22 cellular contexts compared by ENCODE assay signal in the genomic region with DNA sequence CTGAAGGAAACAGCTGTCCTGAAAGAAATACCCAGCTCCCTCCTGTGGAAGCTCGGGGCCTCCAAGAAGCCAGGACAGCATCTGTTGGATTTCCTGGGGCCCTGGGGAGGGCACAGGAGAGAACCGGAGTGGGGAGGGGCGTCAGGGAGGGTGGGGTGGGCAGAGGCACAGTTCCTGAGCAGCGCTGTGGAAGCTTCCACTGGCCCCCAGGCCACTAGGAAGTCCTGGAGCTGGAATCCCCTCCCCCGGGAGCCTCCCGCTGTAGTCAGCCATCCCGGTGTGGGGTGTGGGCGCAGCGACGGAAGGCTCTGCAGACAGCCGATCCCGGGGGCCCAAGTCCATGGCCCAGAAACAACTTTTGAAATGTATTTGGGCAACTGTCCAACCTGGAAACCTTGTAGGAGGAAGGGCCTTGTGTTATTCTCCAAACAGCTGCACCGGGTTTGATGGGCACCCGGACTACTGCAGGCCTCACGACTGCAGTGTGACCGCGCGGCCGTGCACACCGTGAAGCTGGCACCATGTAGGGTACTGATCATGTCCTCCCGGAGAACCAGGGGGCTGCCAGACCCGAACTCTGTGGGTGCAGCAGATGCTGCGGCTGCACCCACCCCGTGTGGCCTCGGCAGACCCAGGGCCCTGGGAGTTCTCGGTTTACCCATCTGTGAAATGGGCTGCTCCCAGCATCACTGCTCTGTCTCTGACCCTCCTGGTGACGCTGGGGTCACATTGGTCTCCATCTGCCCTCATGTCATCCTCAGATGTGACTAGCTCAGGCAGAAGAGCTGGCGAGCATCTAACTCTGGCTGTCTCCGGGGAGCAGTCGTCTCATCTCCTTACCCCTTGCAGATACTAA.
DNase-seq lines count a peak whose midpoint lies in the region; ATAC-seq, FAIRE-seq and TF ChIP-seq lines count a peak whose summit lies in the region.
"Had no signal": no experiment of that assay in that cellular context is flagged by ENCODE, and none has a peak within 500 bp of the region (broad histone marks: within the 10 kb centered on the region; RNA-seq: fewer than 3 reads in every experiment).

No MANE protein-coding gene starts in this region.

- CTCF ChIA-PET in Panc1 (lab: Charles Lee) = no interaction called here
- CTCF ChIA-PET in HepG2 (lab: Yijun Ruan, JAX; ENCODE audit: low intra/inter-chr PET ratio, low total read pairs) = no interaction called here
- CTCF ChIA-PET in A673 (lab: Charles Lee) = no interaction called here

- POLR2A ChIA-PET in Panc1 (lab: Charles Lee) (no interaction called here), HepG2 (lab: Yijun Ruan, JAX) (no interaction called here), A673 (lab: Charles Lee; ENCODE audit: low non-redundant PET) (no interaction called here)

- DNase-seq in GM20000 (ENCODE audit: low spot score) = peak; percentile 4
- DNase-seq in Panc1 (ENCODE audit: low read depth, low spot score) = no peak
- no peak for DNase-seq in HepG2 (ENCODE audit: low spot score)
- peak; percentile 33 for DNase-seq in small intestine
- no peak for DNase-seq in A673 (ENCODE audit: low spot score)
- no peak for DNase-seq in activated effector memory CD4-positive, alpha-beta T cell treated with anti-CD3 and anti-CD28 coated beads, Interleukin-2, amount 50 U/mL, for 16 hours
- DNase-seq in NCI-H748 treated with DMSO at 0.1 percent for 48 hours (lab: John Stamatoyannopoulos, UW) = no peak
- DNase-seq: activated B cell treated with CpG ODN at 0.5 μM for 24 hours; activated CD4-positive, alpha-beta T cell treated with anti-CD3 and anti-CD28 coated beads, Interleukin-2, amount 50 U/mL, for 48 hours; DND-41; effector CD4-positive, alpha-beta T cell; glutamatergic neuron; GM23248; NCI-H1694; NCI-H2171 treated with DMSO at 0.1 percent for 48 hours; NCI-H510A treated with DMSO at 0.1 percent for 48 hours; nucleus accumbens; SHP77 treated with DMSO at 0.1 percent for 48 hours; trophoblast cell had no signal

- H3K27me3 ChIP-seq in Panc1 (ENCODE audit: control insufficient read depth, insufficient read depth, low read length) (no peaks in the 10 kb centered on the region), HepG2 (ENCODE audit: control insufficient read depth in 1 of 2, insufficient read depth in 2 of 2, low read length in 2 of 2) (peaks cover 3 to 7% of the 10 kb centered on the region in 2 experiments; a peak in 3 of 5 replicates), small intestine (ENCODE audit: control insufficient read depth in 2 of 2, insufficient read depth in 2 of 2, low read length in 2 of 2) (peaks cover 0 to 2% of the 10 kb centered on the region in 2 donors), A673 (replicated peaks; ENCODE audit: insufficient read depth, low read depth, low read length, poor library complexity) (peaks cover 15% of the 10 kb centered on the region)

- no peaks in the 10 kb centered on the region for H4K20me1 ChIP-seq in HepG2 (ENCODE audit: insufficient read depth, low read length)

- H3K79me2 ChIP-seq in HepG2 (ENCODE audit: insufficient read depth, low read length) = no peaks in the 10 kb centered on the region

- H3K27ac ChIP-seq in Panc1 (ENCODE audit: low read length) = no peak overlapping the region
- H3K27ac ChIP-seq in HepG2 (ENCODE audit: extremely low read length, insufficient read depth, low read length) = no peak overlapping the region
- no peak overlapping the region for H3K27ac ChIP-seq in small intestine (ENCODE audit: low read depth in 1 of 2, low read length in 1 of 2)
- H3K27ac ChIP-seq in A673 (ENCODE audit: low read depth, low read length, poor library complexity, severe bottlenecking) = no peak overlapping the region
- H3K27ac ChIP-seq: epithelial cell of prostate, GM23248, HL-60 had no signal

- in situ Hi-C loops in Panc1 (cut with HindIII; ENCODE audit: low pct_unique_long_range_greater_than_20kb, low sequenced_read_pairs) = no loop called here
- in situ Hi-C loops in HepG2 (cut with HindIII; ENCODE audit: extremely low pct_ligation_motif_present, low pct_unique_long_range_greater_than_20kb) = no loop called here

- no peak overlapping the region for H2AFZ ChIP-seq in HepG2 (ENCODE audit: low read length)
- H2AFZ ChIP-seq: GM23248 had no signal

- no peak overlapping the region for H3K9ac ChIP-seq in HepG2 (ENCODE audit: insufficient read depth, low read depth, low read length)
- H3K9ac ChIP-seq: GM23248 had no signal

- no peak for FAIRE-seq in HepG2 (lab: Jason Lieb, UNC)
- FAIRE-seq in small intestine (lab: Jason Lieb, UNC) = no peak

- H3K4me2 ChIP-seq in HepG2 (ENCODE audit: low read depth, low read length) = no peak overlapping the region
- H3K4me2 ChIP-seq: smooth muscle cell had no signal

- ATAC-seq in Panc1 = peak; percentile 38; the same call in 1 of the 2 replicates
- peak; percentile 43 for ATAC-seq in HepG2

- intact Hi-C loops in Panc1 (cut with micrococcal nuclease; ENCODE audit: unreplicated experiment) = no loop called here
- intact Hi-C loops in HepG2 (cut with micrococcal nuclease; ENCODE audit: unreplicated experiment) = no loop called here
- intact Hi-C loops in A673 (cut with micrococcal nuclease; ENCODE audit: unreplicated experiment) = no loop called here

- H3K36me3 ChIP-seq in Panc1 (ENCODE audit: control insufficient read depth, insufficient read depth, low read length) (no peaks in the 10 kb centered on the region), HepG2 (replicated peaks in 1 of 2; ENCODE audit: control insufficient read depth in 1 of 2, insufficient read depth in 2 of 2, low read length in 2 of 2) (no peaks in the 10 kb centered on the region), small intestine (ENCODE audit: control insufficient read depth in 2 of 2, insufficient read depth in 2 of 2, low read length in 2 of 2) (no peaks in the 10 kb centered on the region), A673 (ENCODE audit: insufficient read depth, low read length, poor library complexity, severe bottlenecking) (no peaks in the 10 kb centered on the region)

- TF ChIP-seq CTCF in GM20000 (IDR thresholded peaks at IDR 0.05; ENCODE audit: extremely low read depth, missing control alignments) (no peak), Panc1 (IDR thresholded peaks at IDR 0.05) (no peak), HepG2 (CRISPR knock-in tag; IDR thresholded peaks at IDR 0.05) (no peak), A673 (conservative IDR thresholded peaks at IDR 0.05; ENCODE audit: low read depth, low read length) (no peak)

- H3K4me3 ChIP-seq in Panc1 (ENCODE audit: low read depth in 2 of 2, low read length in 2 of 2) (no peak overlapping the region), HepG2 (replicated peaks in 1 of 3; ENCODE audit: insufficient read depth in 1 of 3, low read depth in 2 of 3, low read length in 3 of 3) (no peak overlapping the region), small intestine (ENCODE audit: low read depth in 1 of 2, low read length in 2 of 2) (no peak overlapping the region), A673 (ENCODE audit: low read depth, low read length, poor library complexity, severe bottlenecking) (no peak overlapping the region)
- H3K4me3 ChIP-seq: GM23248, smooth muscle cell had no signal

- no peak for TF ChIP-seq POLR2A in HepG2 (IDR thresholded peaks at IDR 0.05; ENCODE audit: insufficient read depth in 1 of 2, low read depth in 2 of 2, low read length in 2 of 2)

- H3K9me3 ChIP-seq in Panc1 (ENCODE audit: control insufficient read depth, insufficient read depth, low read depth, low read length) (no peaks in the 10 kb centered on the region), HepG2 (ENCODE audit: low read length) (no peaks in the 10 kb centered on the region), small intestine (ENCODE audit: control insufficient read depth, low read depth) (no peaks in the 10 kb centered on the region), A673 (ENCODE audit: low read depth, low read length, poor library complexity, severe bottlenecking) (no peaks in the 10 kb centered on the region)

- WGBS in HepG2 (ENCODE audit: low lambda C conversion rate) = 4% methylated on average over 5 of the region's 30 CpGs
- WGBS in small intestine, 3 donors = 22 to 36% (median 28%) methylated on average over 27 to 30 of the region's 30 CpGs

- H3K4me1 ChIP-seq in Panc1 (ENCODE audit: control insufficient read depth, insufficient read depth, low read length) (no peaks in the 10 kb centered on the region), HepG2 (ENCODE audit: insufficient read depth, low read length) (no peaks in the 10 kb centered on the region), small intestine (ENCODE audit: control insufficient read depth in 2 of 2, insufficient read depth in 1 of 2, low read depth in 1 of 2, low read length in 1 of 2) (peaks cover 0 to 2% of the 10 kb centered on the region in 2 donors), A673 (ENCODE audit: insufficient read depth, low read length, poor library complexity, severe bottlenecking) (no peaks in the 10 kb centered on the region)

- BruUV-seq in Panc1 (replicated peaks; lab: Mats Ljungman, UMichigan) = no TSS peak
- BruUV-seq in HepG2 (replicated peaks; lab: Mats Ljungman, UMichigan) = no TSS peak
- BruUV-seq in A673 (replicated peaks; lab: Mats Ljungman, UMichigan) = no TSS peak

- TF ChIP-seq RAD21 in HepG2 (CRISPR knock-in tag; IDR thresholded peaks at IDR 0.05) = no peak

- TF ChIP-seq EP300 in HepG2 (IDR thresholded peaks at IDR 0.05; ENCODE audit: low read depth in 2 of 2, low read length in 2 of 2) (no peak), HepG2 (CRISPR knock-in tag; IDR thresholded peaks at IDR 0.05; ENCODE audit: borderline replicate concordance) (no peak)

TF ChIP-seq in HepG2, 621 proteins besides CTCF, POLR2A, EP300 and RAD21 (continues in another document):
- no peak for TF ChIP-seq ZBTB42 (CRISPR knock-in tag; IDR thresholded peaks at IDR 0.05)
- TF ChIP-seq, protein P1, sequence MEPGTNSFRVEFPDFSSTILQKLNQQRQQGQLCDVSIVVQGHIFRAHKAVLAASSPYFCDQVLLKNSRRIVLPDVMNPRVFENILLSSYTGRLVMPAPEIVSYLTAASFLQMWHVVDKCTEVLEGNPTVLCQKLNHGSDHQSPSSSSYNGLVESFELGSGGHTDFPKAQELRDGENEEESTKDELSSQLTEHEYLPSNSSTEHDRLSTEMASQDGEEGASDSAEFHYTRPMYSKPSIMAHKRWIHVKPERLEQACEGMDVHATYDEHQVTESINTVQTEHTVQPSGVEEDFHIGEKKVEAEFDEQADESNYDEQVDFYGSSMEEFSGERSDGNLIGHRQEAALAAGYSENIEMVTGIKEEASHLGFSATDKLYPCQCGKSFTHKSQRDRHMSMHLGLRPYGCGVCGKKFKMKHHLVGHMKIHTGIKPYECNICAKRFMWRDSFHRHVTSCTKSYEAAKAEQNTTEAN (CRISPR knock-in tag; conservative IDR thresholded peaks at IDR 0.05) = no peak
- TF ChIP-seq CREB3 (CRISPR knock-in tag; IDR thresholded peaks at IDR 0.05) = no peak
- peak; percentile 61 for TF ChIP-seq ZNF629 (CRISPR knock-in tag; conservative IDR thresholded peaks at IDR 0.05)

Comparison
In these comparisons a context has a peak if more than half of its experiments do, and no peak if none do; other contexts are left out.
1. DNase-seq: peak in GM20000 (single experiment) and small intestine (single experiment); none in Panc1 (single experiment), HepG2 (single experiment), A673 (single experiment), activated effector memory CD4-positive, alpha-beta T cell treated with anti-CD3 and anti-CD28 coated beads, Interleukin-2, amount 50 U/mL, for 16 hours (single experiment) and NCI-H748 treated with DMSO at 0.1 percent for 48 hours (single experiment).